In genomic region chr16:2077696-2078095, GRCh38 we compare ENCODE assay signal across 3 cellular contexts.
TF ChIP-seq lines count a peak whose summit lies in the region.

No MANE protein-coding gene starts in this region.

TF ChIP-seq in GM23338, 12 proteins besides CTCF, POLR2A, EP300 and RAD21 (continues in another document):
- TF ChIP-seq ZNF114 (CRISPR knock-in tag; IDR thresholded peaks at IDR 0.05) (no peak), STAT1 (IDR thresholded peaks at IDR 0.05; ENCODE audit: unreplicated experiment) (no peak), JUNB (IDR thresholded peaks at IDR 0.05; ENCODE audit: unreplicated experiment) (no peak), EZH2 (IDR thresholded peaks at IDR 0.05; ENCODE audit: low read depth, unreplicated experiment) (no peak), REST (IDR thresholded peaks at IDR 0.05; ENCODE audit: unreplicated experiment) (no peak), POLR2AphosphoS5 (IDR thresholded peaks at IDR 0.05; ENCODE audit: low read depth) (no peak)
- TF ChIP-seq, protein P1, sequence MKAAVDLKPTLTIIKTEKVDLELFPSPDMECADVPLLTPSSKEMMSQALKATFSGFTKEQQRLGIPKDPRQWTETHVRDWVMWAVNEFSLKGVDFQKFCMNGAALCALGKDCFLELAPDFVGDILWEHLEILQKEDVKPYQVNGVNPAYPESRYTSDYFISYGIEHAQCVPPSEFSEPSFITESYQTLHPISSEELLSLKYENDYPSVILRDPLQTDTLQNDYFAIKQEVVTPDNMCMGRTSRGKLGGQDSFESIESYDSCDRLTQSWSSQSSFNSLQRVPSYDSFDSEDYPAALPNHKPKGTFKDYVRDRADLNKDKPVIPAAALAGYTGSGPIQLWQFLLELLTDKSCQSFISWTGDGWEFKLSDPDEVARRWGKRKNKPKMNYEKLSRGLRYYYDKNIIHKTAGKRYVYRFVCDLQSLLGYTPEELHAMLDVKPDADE (IDR thresholded peaks at IDR 0.05) = no peak

TF ChIP-seq in IMR-90, 13 proteins besides CTCF, POLR2A, EP300 and RAD21:
- TF ChIP-seq, protein P2, sequence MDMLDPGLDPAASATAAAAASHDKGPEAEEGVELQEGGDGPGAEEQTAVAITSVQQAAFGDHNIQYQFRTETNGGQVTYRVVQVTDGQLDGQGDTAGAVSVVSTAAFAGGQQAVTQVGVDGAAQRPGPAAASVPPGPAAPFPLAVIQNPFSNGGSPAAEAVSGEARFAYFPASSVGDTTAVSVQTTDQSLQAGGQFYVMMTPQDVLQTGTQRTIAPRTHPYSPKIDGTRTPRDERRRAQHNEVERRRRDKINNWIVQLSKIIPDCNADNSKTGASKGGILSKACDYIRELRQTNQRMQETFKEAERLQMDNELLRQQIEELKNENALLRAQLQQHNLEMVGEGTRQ (IDR thresholded peaks at IDR 0.05; ENCODE audit: low read depth, low read length) = no peak
- TF ChIP-seq MXI1 (IDR thresholded peaks at IDR 0.05; ENCODE audit: borderline replicate concordance, low read depth, low read length) (no peak), RFX5 (IDR thresholded peaks at IDR 0.05; ENCODE audit: low read depth, low read length) (no peak), MAFK (IDR thresholded peaks at IDR 0.05; ENCODE audit: low read depth, low read length) (no peak), NFE2L2 (IDR thresholded peaks at IDR 0.05; ENCODE audit: low read depth, low read length) (no peak), SMC3 (IDR thresholded peaks at IDR 0.05; ENCODE audit: low read depth, low read length) (no peak), CHD1 (IDR thresholded peaks at IDR 0.05; ENCODE audit: low read depth, low read length) (no peak), MAZ (IDR thresholded peaks at IDR 0.05; ENCODE audit: borderline replicate concordance, low read depth, low read length) (no peak), CEBPB (IDR thresholded peaks at IDR 0.05; ENCODE audit: low read depth, low read length) (no peak)

TF ChIP-seq in GM12878, 131 proteins besides CTCF, POLR2A, EP300 and RAD21:
- TF ChIP-seq RB1 (IDR thresholded peaks at IDR 0.05; ENCODE audit: borderline replicate concordance) (no peak), SMAD5 (IDR thresholded peaks at IDR 0.05; ENCODE audit: low read depth) (no peak), SREBF2 (IDR thresholded peaks at IDR 0.05; ENCODE audit: low read length) (no peak), SREBF1 (IDR thresholded peaks at IDR 0.05; ENCODE audit: low read length) (no peak), ASH2L (IDR thresholded peaks at IDR 0.05; ENCODE audit: borderline replicate concordance, low read depth) (no peak), EZH2 (IDR thresholded peaks at IDR 0.05; ENCODE audit: borderline replicate concordance, control insufficient read depth, low read depth, low read length) (no peak), PAX8 (IDR thresholded peaks at IDR 0.05) (no peak), SIX5 (IDR thresholded peaks at IDR 0.05; ENCODE audit: low read depth, low read length, severe bottlenecking) (no peak)
- TF ChIP-seq, protein P3, sequence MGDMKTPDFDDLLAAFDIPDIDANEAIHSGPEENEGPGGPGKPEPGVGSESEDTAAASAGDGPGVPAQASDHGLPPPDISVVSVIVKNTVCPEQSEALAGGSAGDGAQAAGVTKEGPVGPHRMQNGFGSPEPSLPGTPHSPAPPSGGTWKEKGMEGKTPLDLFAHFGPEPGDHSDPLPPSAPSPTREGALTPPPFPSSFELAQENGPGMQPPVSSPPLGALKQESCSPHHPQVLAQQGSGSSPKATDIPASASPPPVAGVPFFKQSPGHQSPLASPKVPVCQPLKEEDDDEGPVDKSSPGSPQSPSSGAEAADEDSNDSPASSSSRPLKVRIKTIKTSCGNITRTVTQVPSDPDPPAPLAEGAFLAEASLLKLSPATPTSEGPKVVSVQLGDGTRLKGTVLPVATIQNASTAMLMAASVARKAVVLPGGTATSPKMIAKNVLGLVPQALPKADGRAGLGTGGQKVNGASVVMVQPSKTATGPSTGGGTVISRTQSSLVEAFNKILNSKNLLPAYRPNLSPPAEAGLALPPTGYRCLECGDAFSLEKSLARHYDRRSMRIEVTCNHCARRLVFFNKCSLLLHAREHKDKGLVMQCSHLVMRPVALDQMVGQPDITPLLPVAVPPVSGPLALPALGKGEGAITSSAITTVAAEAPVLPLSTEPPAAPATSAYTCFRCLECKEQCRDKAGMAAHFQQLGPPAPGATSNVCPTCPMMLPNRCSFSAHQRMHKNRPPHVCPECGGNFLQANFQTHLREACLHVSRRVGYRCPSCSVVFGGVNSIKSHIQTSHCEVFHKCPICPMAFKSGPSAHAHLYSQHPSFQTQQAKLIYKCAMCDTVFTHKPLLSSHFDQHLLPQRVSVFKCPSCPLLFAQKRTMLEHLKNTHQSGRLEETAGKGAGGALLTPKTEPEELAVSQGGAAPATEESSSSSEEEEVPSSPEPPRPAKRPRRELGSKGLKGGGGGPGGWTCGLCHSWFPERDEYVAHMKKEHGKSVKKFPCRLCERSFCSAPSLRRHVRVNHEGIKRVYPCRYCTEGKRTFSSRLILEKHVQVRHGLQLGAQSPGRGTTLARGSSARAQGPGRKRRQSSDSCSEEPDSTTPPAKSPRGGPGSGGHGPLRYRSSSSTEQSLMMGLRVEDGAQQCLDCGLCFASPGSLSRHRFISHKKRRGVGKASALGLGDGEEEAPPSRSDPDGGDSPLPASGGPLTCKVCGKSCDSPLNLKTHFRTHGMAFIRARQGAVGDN (IDR thresholded peaks at IDR 0.05) = no peak
- TF ChIP-seq, protein P4, sequence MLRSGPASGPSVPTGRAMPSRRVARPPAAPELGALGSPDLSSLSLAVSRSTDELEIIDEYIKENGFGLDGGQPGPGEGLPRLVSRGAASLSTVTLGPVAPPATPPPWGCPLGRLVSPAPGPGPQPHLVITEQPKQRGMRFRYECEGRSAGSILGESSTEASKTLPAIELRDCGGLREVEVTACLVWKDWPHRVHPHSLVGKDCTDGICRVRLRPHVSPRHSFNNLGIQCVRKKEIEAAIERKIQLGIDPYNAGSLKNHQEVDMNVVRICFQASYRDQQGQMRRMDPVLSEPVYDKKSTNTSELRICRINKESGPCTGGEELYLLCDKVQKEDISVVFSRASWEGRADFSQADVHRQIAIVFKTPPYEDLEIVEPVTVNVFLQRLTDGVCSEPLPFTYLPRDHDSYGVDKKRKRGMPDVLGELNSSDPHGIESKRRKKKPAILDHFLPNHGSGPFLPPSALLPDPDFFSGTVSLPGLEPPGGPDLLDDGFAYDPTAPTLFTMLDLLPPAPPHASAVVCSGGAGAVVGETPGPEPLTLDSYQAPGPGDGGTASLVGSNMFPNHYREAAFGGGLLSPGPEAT (IDR thresholded peaks at IDR 0.05; ENCODE audit: low read depth) = no peak
- TF ChIP-seq, protein P5, sequence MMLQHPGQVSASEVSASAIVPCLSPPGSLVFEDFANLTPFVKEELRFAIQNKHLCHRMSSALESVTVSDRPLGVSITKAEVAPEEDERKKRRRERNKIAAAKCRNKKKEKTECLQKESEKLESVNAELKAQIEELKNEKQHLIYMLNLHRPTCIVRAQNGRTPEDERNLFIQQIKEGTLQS (IDR thresholded peaks at IDR 0.05; ENCODE audit: borderline replicate concordance, extremely low read depth, low read depth, low read length) = no peak
TF ChIP-seq in GM12878: peak in this region for 0.
